ENCODE assay signal across 8 cellular contexts in genomic region chr17:48002208-48002919, GRCh38. TPM values are rescaled to one million over a fixed set of nuclear protein-coding genes. Genes with fewer than 3 reads are reported as not detected.
A peak's percentile ranks its signal among the peaks of the same experiment; 100 is the strongest.
DNase-seq lines count a peak whose midpoint lies in the region; ATAC-seq and TF ChIP-seq lines count a peak whose summit lies in the region.

No MANE protein-coding gene starts in this region.

- no peak for TF ChIP-seq POLR2A in gastroesophageal sphincter (IDR thresholded peaks at IDR 0.05)

- DNase-seq in Daoy (ENCODE audit: low read depth) (peak; percentile 81), SKM-1 treated with dmso at 0.1 percent for 144 hours (lab: John Stamatoyannopoulos, UW; ENCODE audit: unreplicated experiment) (peak; percentile 85), pulmonary artery endothelial cell (ENCODE audit: low read depth, low spot score) (peak; percentile 54), NCI-H187 (lab: John Stamatoyannopoulos, UW) (no peak), iPS-NIHi7 (ENCODE audit: extremely low spot score) (no peak)

- no peaks in the 10 kb centered on the region for H3K36me3 ChIP-seq in gastroesophageal sphincter

- H3K27me3 ChIP-seq in gastroesophageal sphincter: peaks cover 21% of the 10 kb centered on the region

- ATAC-seq in gastroesophageal sphincter (peak; percentile 53), GM19397 (IDR thresholded peaks at IDR 0.05; ENCODE audit: unreplicated experiment) (no peak)

- peak overlapping the region in 3 of 4 donors; percentile 38 to 63 (median 50) for H3K27ac ChIP-seq in gastroesophageal sphincter

- no peak overlapping the region for H3K4me3 ChIP-seq in gastroesophageal sphincter

- no peak for TF ChIP-seq RAD21 in Ishikawa (IDR thresholded peaks at IDR 0.05; ENCODE audit: low read depth)

- peaks cover 0 to 24% (median 0%) of the 10 kb centered on the region in 3 donors for H3K4me1 ChIP-seq in gastroesophageal sphincter

- 44 to 57% methylated on average over 4 to 5 of the region's 5 CpGs for WGBS in gastroesophageal sphincter (ENCODE audit: low coverage in 1 of 2), 2 donors

- H3K9me3 ChIP-seq in gastroesophageal sphincter: no peaks in the 10 kb centered on the region

- no peak for TF ChIP-seq CTCF in gastroesophageal sphincter (IDR thresholded peaks at IDR 0.05)

- TF ChIP-seq EP300 in Ishikawa (IDR thresholded peaks at IDR 0.05; ENCODE audit: borderline replicate concordance) (peak; percentile 33; the same call in 1 of the 2 replicates), gastroesophageal sphincter (IDR thresholded peaks at IDR 0.05) (no peak)

TF ChIP-seq in Ishikawa, 13 proteins besides CTCF, POLR2A, EP300 and RAD21:
- TF ChIP-seq ZBTB7A (IDR thresholded peaks at IDR 0.05; ENCODE audit: low read depth) (0 out of 2 replicates have a peak, but pooled peaks have one; percentile 2), TCF12 (IDR thresholded peaks at IDR 0.05; ENCODE audit: low read depth) (peak; percentile 51; the same call in 1 of the 2 replicates), TAF1 (IDR thresholded peaks at IDR 0.05; ENCODE audit: low read depth) (0 out of 2 replicates have a peak, but pooled peaks have one; percentile 9), YY1 (IDR thresholded peaks at IDR 0.05; ENCODE audit: low read depth) (peak; percentile 76), NFIC (IDR thresholded peaks at IDR 0.05) (no peak), CEBPB (IDR thresholded peaks at IDR 0.05) (no peak), TEAD4 (IDR thresholded peaks at IDR 0.05) (peak; percentile 63), EGR1 (IDR thresholded peaks at IDR 0.05) (no peak), CREB1 (IDR thresholded peaks at IDR 0.05; ENCODE audit: low read depth) (no peak), FOXM1 (IDR thresholded peaks at IDR 0.05; ENCODE audit: borderline replicate concordance, low read depth) (no peak), MAX (IDR thresholded peaks at IDR 0.05) (no peak; the same call in 1 of the 2 replicates)
- TF ChIP-seq, protein P1, sequence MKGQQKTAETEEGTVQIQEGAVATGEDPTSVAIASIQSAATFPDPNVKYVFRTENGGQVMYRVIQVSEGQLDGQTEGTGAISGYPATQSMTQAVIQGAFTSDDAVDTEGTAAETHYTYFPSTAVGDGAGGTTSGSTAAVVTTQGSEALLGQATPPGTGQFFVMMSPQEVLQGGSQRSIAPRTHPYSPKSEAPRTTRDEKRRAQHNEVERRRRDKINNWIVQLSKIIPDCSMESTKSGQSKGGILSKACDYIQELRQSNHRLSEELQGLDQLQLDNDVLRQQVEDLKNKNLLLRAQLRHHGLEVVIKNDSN (IDR thresholded peaks at IDR 0.05): no peak
- TF ChIP-seq, protein P2, sequence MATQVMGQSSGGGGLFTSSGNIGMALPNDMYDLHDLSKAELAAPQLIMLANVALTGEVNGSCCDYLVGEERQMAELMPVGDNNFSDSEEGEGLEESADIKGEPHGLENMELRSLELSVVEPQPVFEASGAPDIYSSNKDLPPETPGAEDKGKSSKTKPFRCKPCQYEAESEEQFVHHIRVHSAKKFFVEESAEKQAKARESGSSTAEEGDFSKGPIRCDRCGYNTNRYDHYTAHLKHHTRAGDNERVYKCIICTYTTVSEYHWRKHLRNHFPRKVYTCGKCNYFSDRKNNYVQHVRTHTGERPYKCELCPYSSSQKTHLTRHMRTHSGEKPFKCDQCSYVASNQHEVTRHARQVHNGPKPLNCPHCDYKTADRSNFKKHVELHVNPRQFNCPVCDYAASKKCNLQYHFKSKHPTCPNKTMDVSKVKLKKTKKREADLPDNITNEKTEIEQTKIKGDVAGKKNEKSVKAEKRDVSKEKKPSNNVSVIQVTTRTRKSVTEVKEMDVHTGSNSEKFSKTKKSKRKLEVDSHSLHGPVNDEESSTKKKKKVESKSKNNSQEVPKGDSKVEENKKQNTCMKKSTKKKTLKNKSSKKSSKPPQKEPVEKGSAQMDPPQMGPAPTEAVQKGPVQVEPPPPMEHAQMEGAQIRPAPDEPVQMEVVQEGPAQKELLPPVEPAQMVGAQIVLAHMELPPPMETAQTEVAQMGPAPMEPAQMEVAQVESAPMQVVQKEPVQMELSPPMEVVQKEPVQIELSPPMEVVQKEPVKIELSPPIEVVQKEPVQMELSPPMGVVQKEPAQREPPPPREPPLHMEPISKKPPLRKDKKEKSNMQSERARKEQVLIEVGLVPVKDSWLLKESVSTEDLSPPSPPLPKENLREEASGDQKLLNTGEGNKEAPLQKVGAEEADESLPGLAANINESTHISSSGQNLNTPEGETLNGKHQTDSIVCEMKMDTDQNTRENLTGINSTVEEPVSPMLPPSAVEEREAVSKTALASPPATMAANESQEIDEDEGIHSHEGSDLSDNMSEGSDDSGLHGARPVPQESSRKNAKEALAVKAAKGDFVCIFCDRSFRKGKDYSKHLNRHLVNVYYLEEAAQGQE (IDR thresholded peaks at IDR 0.05; ENCODE audit: low read depth): no peak

RNA-seq across cellular contexts. Expression of gene CDK5RAP3, which starts 31.5 kb away (rescaled TPM):
- 74.2 and 93.5 TPM in 2 replicates for total RNA-seq in Daoy (2014; rRNA removed; shearing (Covaris generic))
- total RNA-seq in gastroesophageal sphincter: 10 to 100 TPM; 43.8 to 98.8 (median 63.8) TPM
- total RNA-seq in pulmonary artery endothelial cell: 68.2 and 75.8 TPM in 2 replicates

RNA-seq across cellular contexts. Expression of gene COPZ2, which starts 35.2 kb away (rescaled TPM):
- 0.57 and 5.5 TPM in 2 replicates for total RNA-seq in Daoy (2014; rRNA removed; shearing (Covaris generic))
- total RNA-seq in gastroesophageal sphincter: 10 to 100 TPM; 40.6 to 75.5 (median 49.4) TPM
- 6.3 and 7.4 TPM in 2 replicates for total RNA-seq in pulmonary artery endothelial cell

RNA-seq across cellular contexts. Expression of gene PRR15L, which starts 44.7 kb away (rescaled TPM):
- not detected in 2 replicates for total RNA-seq in Daoy (2014; rRNA removed; shearing (Covaris generic))
- total RNA-seq in gastroesophageal sphincter (1 to 10 TPM in 1 of 4 donors, under 1 TPM in 1, not detected in 2; 0.19 to 3.5 TPM), pulmonary artery endothelial cell (not detected in 2 replicates)

RNA-seq across cellular contexts. Expression of gene NFE2L1, which starts 45.8 kb away (rescaled TPM):
- 19.1 and 22.3 TPM in 2 replicates for total RNA-seq in Daoy (2014; rRNA removed; shearing (Covaris generic))
- total RNA-seq in gastroesophageal sphincter: 100 to 1,000 TPM; 166 to 289 (median 182) TPM
- 105 and 121 TPM in 2 replicates for total RNA-seq in pulmonary artery endothelial cell

Comparison
In these comparisons a context has a peak if more than half of its experiments do, and no peak if none do; other contexts are left out.
1. DNase-seq: peak in Daoy (single experiment), SKM-1 treated with dmso at 0.1 percent for 144 hours (single experiment) and pulmonary artery endothelial cell (single experiment); none in NCI-H187 (0 of 2) and iPS-NIHi7 (single experiment).